9 cellular contexts compared by ENCODE assay signal in genomic region chr19:6527893-6528543, GRCh38.
DNase-seq lines count a peak whose midpoint lies in the region; ATAC-seq and TF ChIP-seq lines count a peak whose summit lies in the region.
"Had no signal": no experiment of that assay in that cellular context is flagged by ENCODE, and none has a peak within 500 bp of the region (broad histone marks: within the 10 kb centered on the region; RNA-seq: fewer than 3 reads in every experiment).

No MANE protein-coding gene starts in this region.

- DNase-seq in GM10248 (ENCODE audit: extremely low spot score) (peak; percentile 75), DMS114 treated with DMSO at 0.1 percent for 48 hours (lab: John Stamatoyannopoulos, UW; ENCODE audit: unreplicated experiment) (no peak), caudate nucleus (lab: John Stamatoyannopoulos, UW) (no peak), iPS-NIHi11 (ENCODE audit: low spot score) (no peak)
- DNase-seq in activated CD4-positive, alpha-beta T cell treated with anti-CD3 and anti-CD28 coated beads, Interleukin-2, amount 50 U/mL, for 4 hours, result no peak
- DNase-seq: NK-92 treated with Interleukin-12 subunit alpha and Interleukin-12 subunit beta, amount 100 ng/mL, for 24 hours had no signal

- no peak overlapping the region for H3K27ac ChIP-seq in caudate nucleus (ENCODE audit: low read depth, low read length)

- CTCF ChIA-PET in GM10248 (lab: Yijun Ruan, JAX), result interaction anchor here (0.7 to 1.1 kb wide), 2 partner anchors 11 to 20 kb away, joined by 3 to 10 read pairs; no protein-coding TSS in a partner anchor

- ATAC-seq in GM19397 (IDR thresholded peaks at IDR 0.05; ENCODE audit: unreplicated experiment) (peak; percentile 40), HG03045 (IDR thresholded peaks at IDR 0.05; ENCODE audit: unreplicated experiment) (peak; percentile 28)

- POLR2A ChIA-PET in GM10248 (lab: Yijun Ruan, JAX), result interaction anchor here (0.6 to 1.0 kb wide), 6 partner anchors 8 to 60 kb away, joined by 3 to 10 read pairs (median 5); no protein-coding TSS in a partner anchor

- TF ChIP-seq POLR2A in Raji (IDR thresholded peaks at IDR 0.05; ENCODE audit: insufficient read depth, low read depth, low read length), result peak; percentile 61

- no peak for TF ChIP-seq CTCF in GM10248 (IDR thresholded peaks at IDR 0.05; ENCODE audit: control extremely low read depth, extremely low read depth, low read depth, missing control alignments)
